Comparison of ENCODE assay signal across 12 cellular contexts in the genomic region with DNA sequence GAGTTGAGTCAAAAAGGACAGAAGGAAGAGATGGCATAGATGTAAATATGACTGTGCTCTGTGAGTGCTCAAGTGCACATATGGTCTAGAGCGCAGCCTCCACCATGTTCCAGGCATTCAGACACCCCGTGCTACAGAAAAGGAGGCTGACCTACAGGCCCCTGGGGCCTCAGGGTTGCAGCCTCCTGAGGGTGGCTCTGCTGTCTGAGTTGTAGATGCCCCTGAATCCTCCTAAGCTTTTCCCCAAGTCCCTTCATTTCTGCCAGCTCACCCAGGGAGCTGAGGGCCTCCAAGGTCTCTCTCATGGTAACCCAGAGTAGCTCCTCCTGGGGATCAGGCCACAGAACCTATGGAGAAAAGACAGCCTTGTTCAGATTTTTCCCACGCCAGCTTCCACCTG. TPM values are rescaled to one million over a fixed set of nuclear protein-coding genes. Genes with fewer than 3 reads are reported as not detected.
DNase-seq lines count a peak whose midpoint lies in the region; ATAC-seq and TF ChIP-seq lines count a peak whose summit lies in the region.
"Had no signal": no experiment of that assay in that cellular context is flagged by ENCODE, and none has a peak within 500 bp of the region (broad histone marks: within the 10 kb centered on the region; RNA-seq: fewer than 3 reads in every experiment).

No MANE protein-coding gene starts in this region.

- H3K4me1 ChIP-seq in Loucy (ENCODE audit: insufficient read depth, low read length, poor library complexity, severe bottlenecking) (peaks cover 12% of the 10 kb centered on the region), endodermal cell (ENCODE audit: control insufficient read depth, insufficient read depth, low read length) (no peaks in the 10 kb centered on the region), skeletal muscle satellite cell (ENCODE audit: control insufficient read depth, insufficient read depth, low read length) (peaks cover 5% of the 10 kb centered on the region)

- no peak overlapping the region for H3K27ac ChIP-seq in endodermal cell (ENCODE audit: low read depth, low read length)

- peaks cover 11% of the 10 kb centered on the region for H3K27me3 Mint-ChIP-seq in activated T-cell treated with anti-CD3 and anti-CD28 coated beads, Interleukin-2, amount 50 U/mL, for 24 hours
- H3K27me3 Mint-ChIP-seq in endodermal cell (ENCODE audit: insufficient read depth), result peaks cover 81% of the 10 kb centered on the region

- no peaks in the 10 kb centered on the region for H3K79me2 ChIP-seq in Loucy (ENCODE audit: insufficient read depth, low read length)

- no peak overlapping the region for H3K4me3 ChIP-seq in Loucy (ENCODE audit: low read length, poor library complexity, severe bottlenecking)
- no peak overlapping the region for H3K4me3 ChIP-seq in endodermal cell (ENCODE audit: low read length)
- no peak overlapping the region for H3K4me3 ChIP-seq in skeletal muscle satellite cell (ENCODE audit: low read length)

- no peak for TF ChIP-seq CTCF in Loucy (conservative IDR thresholded peaks at IDR 0.05; ENCODE audit: low read length)
- TF ChIP-seq CTCF in endodermal cell (conservative IDR thresholded peaks at IDR 0.05), result no peak

- peak overlapping the region; percentile 63 for H3K4me3 Mint-ChIP-seq in activated T-cell treated with anti-CD3 and anti-CD28 coated beads, Interleukin-2, amount 50 U/mL, for 24 hours
- peak overlapping the region; percentile 56 for H3K4me3 Mint-ChIP-seq in endodermal cell

- ATAC-seq in HG02678 (IDR thresholded peaks at IDR 0.05; ENCODE audit: unreplicated experiment), result no peak

- H3K9me2 ChIP-seq in Loucy (replicated peaks; ENCODE audit: low read depth, low read length), result no peaks in the 10 kb centered on the region

- no peaks in the 10 kb centered on the region for H3K9me3 ChIP-seq in Loucy (ENCODE audit: insufficient read depth, low read depth, low read length)
- H3K9me3 ChIP-seq in endodermal cell (ENCODE audit: control insufficient read depth, low read length), result no peaks in the 10 kb centered on the region
- no peaks in the 10 kb centered on the region for H3K9me3 ChIP-seq in skeletal muscle satellite cell (replicated peaks; ENCODE audit: low read length)
- H3K9me3 ChIP-seq: Peyer's patch had no signal

- H3K36me3 ChIP-seq in Loucy (ENCODE audit: insufficient read depth, low read length) (no peaks in the 10 kb centered on the region), endodermal cell (ENCODE audit: control insufficient read depth, insufficient read depth, low read length) (no peaks in the 10 kb centered on the region), skeletal muscle satellite cell (ENCODE audit: insufficient read depth, low read length) (no peaks in the 10 kb centered on the region)
- H3K36me3 ChIP-seq: Peyer's patch had no signal

- H3K4me2 ChIP-seq in Loucy (ENCODE audit: low read depth, low read length, poor library complexity, severe bottlenecking) (peak overlapping the region; percentile 91), skeletal muscle satellite cell (ENCODE audit: low read length) (peak overlapping the region; percentile 94)

- peaks cover 5% of the 10 kb centered on the region for H3K4me1 Mint-ChIP-seq in activated T-cell treated with anti-CD3 and anti-CD28 coated beads, Interleukin-2, amount 50 U/mL, for 24 hours (ENCODE audit: low read depth)
- peaks cover 13% of the 10 kb centered on the region for H3K4me1 Mint-ChIP-seq in endodermal cell

- H3F3A ChIP-seq in Loucy (ENCODE audit: low read depth), result no peaks in the 10 kb centered on the region

- H3K27ac Mint-ChIP-seq in activated T-cell treated with anti-CD3 and anti-CD28 coated beads, Interleukin-2, amount 50 U/mL, for 24 hours, result no peak overlapping the region
- H3K27ac Mint-ChIP-seq in endodermal cell, result no peak overlapping the region
- H3K27ac Mint-ChIP-seq: activated naive CD8-positive, alpha-beta T cell treated with anti-CD3 and anti-CD28 coated beads, Interleukin-2, amount 10 ng/mL, durations not matched to agents 7 days and 5 days had no signal

- no peak overlapping the region for H2AFZ ChIP-seq in Loucy (ENCODE audit: low read length)

- H3K27me3 ChIP-seq in Loucy (ENCODE audit: insufficient read depth, low read length, poor library complexity, severe bottlenecking), result no peaks in the 10 kb centered on the region
- H3K27me3 ChIP-seq in endodermal cell (ENCODE audit: control insufficient read depth, insufficient read depth, low read length, poor library complexity, severe bottlenecking), result peaks cover 76% of the 10 kb centered on the region
- peaks cover 62% of the 10 kb centered on the region for H3K27me3 ChIP-seq in skeletal muscle satellite cell (ENCODE audit: control insufficient read depth, insufficient read depth, low read length)

- WGBS in endodermal cell (ENCODE audit: insufficient coverage in 1 of 2, insufficient read length in 1 of 2), 2 experiments, result 89 to 95% methylated on average over 3 of the region's 3 CpGs

- no peaks in the 10 kb centered on the region for H4K20me1 ChIP-seq in Loucy (ENCODE audit: insufficient read depth, low read length, poor library complexity, severe bottlenecking)

- no peak for DNase-seq in activated T-cell treated with anti-CD3 and anti-CD28 coated beads, Interleukin-2, amount 50 U/mL, for 24 hours
- DNase-seq in activated T-cell treated with anti-CD3 and anti-CD28 coated beads, Interleukin-2, amount 50 U/mL, for 1 hour, result no peak
- peak; percentile 42 for DNase-seq in endodermal cell
- DNase-seq in ureter (ENCODE audit: low spot score), result no peak
- no peak for DNase-seq in activated CD4-positive, CD25-positive, alpha-beta regulatory T cell treated with anti-CD3 and anti-CD28 coated beads, Interleukin-2, amount 50 U/mL, for 72 hours
- DNase-seq: activated naive CD8-positive, alpha-beta T cell treated with anti-CD3 and anti-CD28 coated beads, Interleukin-2, amount 10 ng/mL, durations not matched to agents 7 days and 5 days; GOT3 had no signal

- no peaks in the 10 kb centered on the region for H3K9me3 Mint-ChIP-seq in activated T-cell treated with anti-CD3 and anti-CD28 coated beads, Interleukin-2, amount 50 U/mL, for 24 hours
- no peaks in the 10 kb centered on the region for H3K9me3 Mint-ChIP-seq in endodermal cell
- H3K9me3 Mint-ChIP-seq: activated naive CD8-positive, alpha-beta T cell treated with anti-CD3 and anti-CD28 coated beads, Interleukin-2, amount 10 ng/mL, durations not matched to agents 7 days and 5 days had no signal

- H3K9ac ChIP-seq in Loucy (ENCODE audit: low read depth, low read length, poor library complexity, severe bottlenecking) (no peak overlapping the region), endodermal cell (ENCODE audit: extremely low read depth, low read length, poor library complexity, severe bottlenecking) (no peak overlapping the region), skeletal muscle satellite cell (ENCODE audit: low read depth, low read length) (no peak overlapping the region)

- no peaks in the 10 kb centered on the region for H3K36me3 Mint-ChIP-seq in activated T-cell treated with anti-CD3 and anti-CD28 coated beads, Interleukin-2, amount 50 U/mL, for 24 hours (ENCODE audit: low read depth)
- H3K36me3 Mint-ChIP-seq in endodermal cell (ENCODE audit: low read depth), result no peaks in the 10 kb centered on the region
- H3K36me3 Mint-ChIP-seq: activated naive CD8-positive, alpha-beta T cell treated with anti-CD3 and anti-CD28 coated beads, Interleukin-2, amount 10 ng/mL, durations not matched to agents 7 days and 5 days had no signal

RNA-seq across cellular contexts. Expression of a gene that starts 2.7 kb away (rescaled TPM):
- 1 to 10 TPM in 1 of 2 donors, under 1 TPM in 1; 0.91 to 2.5 TPM for total RNA-seq in endodermal cell
- 6.0 TPM for polyA plus RNA-seq in endodermal cell (2013, experiment 1 of 2)
- polyA plus RNA-seq in endodermal cell (2013, experiment 2 of 2), result 5.3 TPM
- under 0.01 TPM in 1 of 2 replicates, not detected in the other for total RNA-seq in skeletal muscle satellite cell (2012; rRNA removed)
- 9.7 TPM for total RNA-seq in ureter
- total RNA-seq: LHCN-M2 had no signal
